ENCODE assay signal across 21 cellular contexts in the genomic region with DNA sequence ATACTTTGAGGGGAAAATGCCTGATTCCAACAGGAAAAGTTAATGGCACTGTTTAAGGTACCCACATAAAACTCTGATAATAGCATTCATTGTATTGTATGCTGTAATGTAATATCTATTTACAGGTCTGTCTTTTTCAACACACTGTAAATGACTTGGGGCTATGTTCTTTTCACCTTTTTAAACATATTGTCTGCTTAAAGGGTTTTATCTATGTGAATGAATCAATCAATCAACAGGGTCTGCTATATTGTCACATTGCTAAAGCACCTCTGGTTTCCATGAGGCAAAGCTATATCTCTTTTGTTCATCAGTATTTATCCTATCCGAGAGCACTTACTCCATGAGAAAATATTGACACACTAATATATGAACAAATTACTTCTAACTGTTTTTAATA.
DNase-seq lines count a peak whose midpoint lies in the region; ATAC-seq and TF ChIP-seq lines count a peak whose summit lies in the region.
"Had no signal": no experiment of that assay in that cellular context is flagged by ENCODE, and none has a peak within 500 bp of the region (broad histone marks: within the 10 kb centered on the region; RNA-seq: fewer than 3 reads in every experiment).

No MANE protein-coding gene starts in this region.

- no peak overlapping the region for H3K27ac ChIP-seq in SJCRH30
- H3K27ac ChIP-seq: A549 had no signal

- no peak overlapping the region for H3K4me3 Mint-ChIP-seq in progenitor cell of endocrine pancreas (ENCODE audit: low read depth)
- H3K4me3 Mint-ChIP-seq: CD4-positive, alpha-beta memory T cell had no signal

- H3K36me3 Mint-ChIP-seq in progenitor cell of endocrine pancreas (ENCODE audit: insufficient read depth) = no peaks in the 10 kb centered on the region
- H3K36me3 Mint-ChIP-seq: CD4-positive, alpha-beta memory T cell had no signal

- H3K4me1 ChIP-seq in BE2C (peaks cover 7% of the 10 kb centered on the region; the same call in 1 of the 2 replicates), SJCRH30 (no peaks in the 10 kb centered on the region)
- H3K4me1 ChIP-seq: A549 had no signal

- TF ChIP-seq CTCF in progenitor cell of endocrine pancreas (IDR thresholded peaks at IDR 0.05; ENCODE audit: unreplicated experiment) (no peak), BE2C (IDR thresholded peaks at IDR 0.05; ENCODE audit: low read depth, low read length) (no peak)

- DNase-seq in NCI-H345 (lab: John Stamatoyannopoulos, UW) (peak; percentile 14), NCI-H345 treated with DMSO at 0.1 percent for 48 hours (lab: John Stamatoyannopoulos, UW; ENCODE audit: unreplicated experiment) (no peak), NCI-H146 treated with DMSO at 0.1 percent for 48 hours (lab: John Stamatoyannopoulos, UW; ENCODE audit: unreplicated experiment) (peak; percentile 91), NCI-H69 (lab: John Stamatoyannopoulos, UW) (peak; percentile 69), progenitor cell of endocrine pancreas (ENCODE audit: low spot score, unreplicated experiment) (no peak), BE2C (no peak), SJCRH30 (no peak)
- DNase-seq: 8988T; ACHN; AML-193; C1 segment of cervical spinal cord; Calu3; CD4-positive, alpha-beta memory T cell; COR-L47; DMS53; DMS79 treated with DMSO at 0.1 percent for 48 hours; GF-D8; GOT3 had no signal

- H3K4me3 ChIP-seq in BE2C (ENCODE audit: low read depth, low read length) = no peak overlapping the region
- no peak overlapping the region for H3K4me3 ChIP-seq in SJCRH30
- H3K4me3 ChIP-seq: A549, HAP-1 had no signal

- no peak for ATAC-seq in HG03439 (IDR thresholded peaks at IDR 0.05; ENCODE audit: unreplicated experiment)
- ATAC-seq: A549 had no signal

- H3K27me3 Mint-ChIP-seq in progenitor cell of endocrine pancreas = no peaks in the 10 kb centered on the region
- H3K27me3 Mint-ChIP-seq: CD4-positive, alpha-beta memory T cell had no signal

- H3K36me3 ChIP-seq in BE2C (no peaks in the 10 kb centered on the region), SJCRH30 (no peaks in the 10 kb centered on the region)
- H3K36me3 ChIP-seq: HAP-1 had no signal

- H3K4me1 Mint-ChIP-seq in progenitor cell of endocrine pancreas (ENCODE audit: low read depth) = peaks cover 1% of the 10 kb centered on the region
- H3K4me1 Mint-ChIP-seq: CD4-positive, alpha-beta memory T cell had no signal

- no peaks in the 10 kb centered on the region for H3K9me3 Mint-ChIP-seq in progenitor cell of endocrine pancreas (ENCODE audit: low read depth)

- peak overlapping the region; percentile 71 for H3K27ac Mint-ChIP-seq in progenitor cell of endocrine pancreas

- H3K9me3 ChIP-seq in BE2C (no peaks in the 10 kb centered on the region), SJCRH30 (replicated peaks) (no peaks in the 10 kb centered on the region)
- H3K9me3 ChIP-seq: A549, HAP-1 had no signal

- H3K27me3 ChIP-seq in BE2C (no peaks in the 10 kb centered on the region), SJCRH30 (no peaks in the 10 kb centered on the region)

Comparison
In these comparisons a context has a peak if more than half of its experiments do, and no peak if none do; other contexts are left out.
1. DNase-seq: peak in NCI-H345 (single experiment), NCI-H146 treated with DMSO at 0.1 percent for 48 hours (single experiment) and NCI-H69 (single experiment); none in NCI-H345 treated with DMSO at 0.1 percent for 48 hours (single experiment), progenitor cell of endocrine pancreas (single experiment), BE2C (single experiment) and SJCRH30 (0 of 2).